11 cellular contexts compared by ENCODE assay signal in the genomic region with DNA sequence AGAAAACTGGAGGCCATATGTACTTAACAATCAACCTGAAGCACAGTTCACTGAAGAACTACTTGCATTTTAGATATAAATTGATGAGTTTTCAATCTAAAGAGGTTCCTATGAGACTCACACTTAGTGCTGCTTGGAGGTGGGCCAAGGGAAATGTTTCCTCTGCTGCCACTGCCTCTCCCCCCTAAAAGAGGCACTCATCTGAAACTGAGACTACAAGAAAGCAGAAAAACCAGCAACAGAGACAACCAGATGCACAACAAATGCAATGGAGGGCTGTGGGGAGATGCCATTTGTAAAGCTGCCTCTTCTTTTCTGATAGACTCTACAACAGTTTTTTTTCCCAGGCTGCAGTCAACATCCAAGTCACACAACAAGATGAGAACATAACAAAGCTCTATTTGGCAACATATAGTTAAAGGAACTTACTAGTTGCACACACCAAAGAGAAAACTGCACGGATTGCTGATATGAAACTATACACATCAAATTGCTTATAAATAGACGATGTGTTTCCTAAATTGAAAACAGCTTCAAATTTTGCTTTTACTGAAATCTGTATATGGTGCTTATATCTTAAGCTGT. TPM values are rescaled to one million over a fixed set of nuclear protein-coding genes. Genes with fewer than 3 reads are reported as not detected.
DNase-seq lines count a peak whose midpoint lies in the region; ATAC-seq and TF ChIP-seq lines count a peak whose summit lies in the region.
"Had no signal": no experiment of that assay in that cellular context is flagged by ENCODE, and none has a peak within 500 bp of the region (broad histone marks: within the 10 kb centered on the region; RNA-seq: fewer than 3 reads in every experiment).

No MANE protein-coding gene starts in this region.

- no peaks in the 10 kb centered on the region for H3K36me3 Mint-ChIP-seq in chondrocyte (ENCODE audit: low read depth)

- H3K9me3 Mint-ChIP-seq in chondrocyte (ENCODE audit: low read depth), result no peaks in the 10 kb centered on the region

- no peak for DNase-seq in left ventricle myocardium inferior
- DNase-seq in Right ventricle myocardium superior, result no peak
- no peak for DNase-seq in chondrocyte (ENCODE audit: low spot score)
- DNase-seq in upper lobe of right lung, result no peak
- no peak for DNase-seq in middle frontal gyrus (ENCODE audit: extremely low spot score, low spot score)
- no peak for DNase-seq in activated effector memory CD4-positive, alpha-beta T cell treated with anti-CD3 and anti-CD28 coated beads, Interleukin-2, amount 50 U/mL, for 16 hours
- DNase-seq: AML-193; stimulated activated CD4-positive, alpha-beta T cell treated with anti-CD3 and anti-CD28 coated beads, Interleukin-4, amount 100 ng/mL, for 1 hour had no signal

- H3K27ac ChIP-seq in left ventricle myocardium inferior (replicated peaks) (peak overlapping the region; percentile 51), upper lobe of right lung (no peak overlapping the region)

- H3K36me3 ChIP-seq in left ventricle myocardium inferior (no peaks in the 10 kb centered on the region), upper lobe of right lung (no peaks in the 10 kb centered on the region)
- H3K36me3 ChIP-seq: vagina had no signal

- peak overlapping the region; percentile 77 for H3K27ac Mint-ChIP-seq in chondrocyte (ENCODE audit: unreplicated experiment)

- intact Hi-C loops in left ventricle myocardium inferior (cut with micrococcal nuclease), result no loop called here
- intact Hi-C loops in Right ventricle myocardium superior (cut with DNase I), result no loop called here
- intact Hi-C loops in upper lobe of right lung (cut with DNase I), result no loop called here

- peak overlapping the region; percentile 13 for H3K4me3 Mint-ChIP-seq in chondrocyte (ENCODE audit: unreplicated experiment)

- no peaks in the 10 kb centered on the region for H3K27me3 Mint-ChIP-seq in chondrocyte (ENCODE audit: low read depth)

- peaks cover 81% of the 10 kb centered on the region for H3K4me1 Mint-ChIP-seq in chondrocyte (ENCODE audit: low read depth)

- TF ChIP-seq CTCF in left ventricle myocardium inferior (IDR thresholded peaks at IDR 0.05; ENCODE audit: borderline replicate concordance) (no peak), chondrocyte (IDR thresholded peaks at IDR 0.05) (no peak), upper lobe of right lung (IDR thresholded peaks at IDR 0.05) (no peak)

- H3K9me3 ChIP-seq in left ventricle myocardium inferior (replicated peaks) (no peaks in the 10 kb centered on the region), upper lobe of right lung (no peaks in the 10 kb centered on the region)
- H3K9me3 ChIP-seq: vagina had no signal

- no peak overlapping the region for H3K4me3 ChIP-seq in left ventricle myocardium inferior
- no peak overlapping the region for H3K4me3 ChIP-seq in upper lobe of right lung
- H3K4me3 ChIP-seq: vagina had no signal

- H3K4me1 ChIP-seq in left ventricle myocardium inferior, result peaks cover 37% of the 10 kb centered on the region
- H3K4me1 ChIP-seq in upper lobe of right lung, result peaks cover 49% of the 10 kb centered on the region

- H3K27me3 ChIP-seq in left ventricle myocardium inferior (ENCODE audit: low read depth), result no peaks in the 10 kb centered on the region
- no peaks in the 10 kb centered on the region for H3K27me3 ChIP-seq in upper lobe of right lung
- H3K27me3 ChIP-seq: vagina had no signal

- ATAC-seq in Right ventricle myocardium superior (ENCODE audit: poor library complexity) (no peak), HG03108 (IDR thresholded peaks at IDR 0.05; ENCODE audit: unreplicated experiment) (peak; percentile 63), upper lobe of right lung (peak; percentile 35), GM21528 (IDR thresholded peaks at IDR 0.05; ENCODE audit: low FRiP score, unreplicated experiment) (no peak)

RNA-seq across cellular contexts. Expression of a gene that starts 11.1 kb away (rescaled TPM):
- total RNA-seq in left ventricle myocardium inferior (98.6 TPM), Right ventricle myocardium superior (85.2 TPM), chondrocyte (242 to 333 TPM (median 250 TPM) in 3 replicates), upper lobe of right lung (359 TPM)

Comparison
In these comparisons a context has a peak if more than half of its experiments do, and no peak if none do; other contexts are left out.
1. ATAC-seq: peak in HG03108 (single experiment) and upper lobe of right lung (single experiment); none in Right ventricle myocardium superior (single experiment) and GM21528 (single experiment).